ENCODE assay signal across 2 cellular contexts in genomic region chr16:83851473-83851872, GRCh38.
TF ChIP-seq lines count a peak whose summit lies in the region.

No MANE protein-coding gene starts in this region.

TF ChIP-seq in WTC11, 78 proteins besides CTCF, POLR2A, EP300 and RAD21 (continued from another document and continues in another):
- TF ChIP-seq ZNF532 (CRISPR knock-in tag; IDR thresholded peaks at IDR 0.05; ENCODE audit: borderline replicate concordance): no peak
- no peak for TF ChIP-seq SOX15 (CRISPR knock-in tag; IDR thresholded peaks at IDR 0.05)
- TF ChIP-seq MXD4 (CRISPR knock-in tag; IDR thresholded peaks at IDR 0.05; ENCODE audit: borderline replicate concordance): no peak
- TF ChIP-seq ATF2 (CRISPR knock-in tag; IDR thresholded peaks at IDR 0.05; ENCODE audit: borderline replicate concordance, low read depth): no peak
- TF ChIP-seq ZNF121 (CRISPR knock-in tag; IDR thresholded peaks at IDR 0.05): no peak
- no peak for TF ChIP-seq MYBL2 (CRISPR knock-in tag; IDR thresholded peaks at IDR 0.05)
- TF ChIP-seq NR3C1 (CRISPR knock-in tag; conservative IDR thresholded peaks at IDR 0.05; ENCODE audit: low read depth): no peak
- TF ChIP-seq SMAD4 (CRISPR knock-in tag; IDR thresholded peaks at IDR 0.05): no peak
- TF ChIP-seq MLX (CRISPR knock-in tag; IDR thresholded peaks at IDR 0.05): no peak
- no peak for TF ChIP-seq FOXJ3 (CRISPR knock-in tag; IDR thresholded peaks at IDR 0.05; ENCODE audit: borderline replicate concordance)
- no peak for TF ChIP-seq PREB (CRISPR knock-in tag; IDR thresholded peaks at IDR 0.05; ENCODE audit: borderline replicate concordance)
- no peak for TF ChIP-seq USF1 (CRISPR knock-in tag; IDR thresholded peaks at IDR 0.05)
- no peak for TF ChIP-seq IRF1 (CRISPR knock-in tag; IDR thresholded peaks at IDR 0.05)
- no peak for TF ChIP-seq FOXK1 (CRISPR knock-in tag; IDR thresholded peaks at IDR 0.05)

TF ChIP-seq in GM23338, 12 proteins besides CTCF, POLR2A, EP300 and RAD21 (continued from another document):
- TF ChIP-seq ZNF462 (CRISPR knock-in tag; IDR thresholded peaks at IDR 0.05): no peak
- no peak for TF ChIP-seq STAT1 (IDR thresholded peaks at IDR 0.05; ENCODE audit: unreplicated experiment)
- no peak for TF ChIP-seq NANOG (IDR thresholded peaks at IDR 0.05; ENCODE audit: borderline replicate concordance)
